ENCODE assay signal across 8 cellular contexts in the genomic region with DNA sequence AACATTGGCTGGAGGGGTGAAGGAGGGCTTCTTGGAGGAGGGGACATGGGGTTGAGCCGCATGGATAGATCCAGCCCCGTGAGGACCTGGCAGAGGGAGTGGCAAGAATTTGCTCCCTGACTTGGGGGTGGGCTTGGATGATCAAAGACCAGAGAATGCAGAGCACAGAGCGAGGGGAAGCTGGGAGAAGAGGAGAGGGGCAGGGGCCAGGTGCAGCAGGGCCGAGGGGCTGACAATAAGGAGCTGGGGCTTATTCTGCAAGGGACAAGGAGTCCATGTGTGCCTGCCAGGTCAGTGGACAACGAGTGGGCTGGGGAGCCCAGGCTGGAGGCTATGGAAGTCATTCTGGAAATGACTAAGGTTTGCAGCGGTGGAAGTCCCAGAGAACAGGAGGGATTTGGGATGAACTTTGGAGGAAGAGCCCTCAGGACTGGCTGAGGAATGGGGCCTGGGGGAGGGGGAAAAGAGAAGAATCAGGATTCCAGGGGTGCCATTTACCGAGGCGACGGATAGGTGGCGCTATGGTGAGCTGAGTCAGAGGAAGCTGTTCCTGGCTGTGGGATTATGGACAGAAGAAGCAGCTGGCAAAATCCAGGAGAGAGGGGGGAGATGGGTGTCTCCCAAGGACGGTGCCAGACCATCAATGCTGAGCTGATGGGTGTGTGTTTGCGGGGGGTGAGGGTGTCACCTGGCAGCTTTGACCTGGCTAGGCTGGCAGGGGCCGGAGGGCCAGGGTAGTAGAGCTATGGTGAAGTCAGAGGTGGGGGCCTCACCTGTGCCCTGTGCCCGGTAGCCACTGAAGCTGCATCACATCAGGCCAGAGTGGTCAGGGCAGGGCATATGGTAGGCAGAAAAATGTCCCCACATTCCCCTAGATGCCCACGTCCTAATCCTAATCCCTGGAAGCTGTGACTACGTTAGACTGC. TPM values are rescaled to one million over a fixed set of nuclear protein-coding genes. Genes with fewer than 3 reads are reported as not detected.
A peak's percentile ranks its signal among the peaks of the same experiment; 100 is the strongest.
DNase-seq lines count a peak whose midpoint lies in the region; ATAC-seq lines count a peak whose summit lies in the region.

No MANE protein-coding gene starts in this region.

- intact Hi-C loops in left ventricle myocardium superior (cut with micrococcal nuclease), result no loop called here

- no peak overlapping the region for H3K27ac Mint-ChIP-seq in activated naive CD4-positive, alpha-beta T cell treated with anti-CD3 and anti-CD28 coated beads, Interleukin-2, amount 10 ng/mL, durations not matched to agents 7 days and 5 days

- CTCF ChIA-PET in activated naive CD4-positive, alpha-beta T cell treated with anti-CD3 and anti-CD28 coated beads, Interleukin-2, amount 10 ng/mL, durations not matched to agents 7 days and 5 days (lab: Charles Lee), result interaction anchor here (0.7 to 2.4 kb wide), 14 partner anchors 10 to 316 kb away, joined by 3 to 22 read pairs (median 4); no protein-coding TSS in a partner anchor

- H3K36me3 Mint-ChIP-seq in activated naive CD4-positive, alpha-beta T cell treated with anti-CD3 and anti-CD28 coated beads, Interleukin-2, amount 10 ng/mL, durations not matched to agents 7 days and 5 days, result no peaks in the 10 kb centered on the region

- no peaks in the 10 kb centered on the region for H3K9me3 Mint-ChIP-seq in activated naive CD4-positive, alpha-beta T cell treated with anti-CD3 and anti-CD28 coated beads, Interleukin-2, amount 10 ng/mL, durations not matched to agents 7 days and 5 days

- H3K4me3 Mint-ChIP-seq in activated naive CD4-positive, alpha-beta T cell treated with anti-CD3 and anti-CD28 coated beads, Interleukin-2, amount 10 ng/mL, durations not matched to agents 7 days and 5 days, result no peak overlapping the region

- DNase-seq in stimulated activated CD4-positive, alpha-beta T cell treated with anti-CD3 and anti-CD28 coated beads, Interleukin-12 subunit alpha, Interleukin-12 subunit beta, amount 100 ng/mL, for 48 hours (ENCODE audit: low read depth in 2 of 3, low spot score in 1 of 3), result peak in 2 of 3 donors; percentile 28 to 35
- DNase-seq in stimulated activated CD4-positive, alpha-beta T cell treated with anti-CD3 and anti-CD28 coated beads, Interleukin-4, amount 100 ng/mL, for 24 hours, result no peak
- DNase-seq in NCI-H1092 treated with DMSO at 0.1 percent for 48 hours (lab: John Stamatoyannopoulos, UW), result peak; percentile 26
- peak; percentile 42 for DNase-seq in activated naive CD4-positive, alpha-beta T cell treated with anti-CD3 and anti-CD28 coated beads, Interleukin-2, amount 10 ng/mL, durations not matched to agents 7 days and 5 days
- no peak for DNase-seq in left ventricle myocardium superior
- DNase-seq in stimulated activated CD4-positive, alpha-beta T cell treated with anti-CD3 and anti-CD28 coated beads, Interleukin-2, amount 100 ng/mL, for 48 hours, result peak; percentile 28 to 36

- peaks cover 66% of the 10 kb centered on the region for H3K27me3 Mint-ChIP-seq in activated naive CD4-positive, alpha-beta T cell treated with anti-CD3 and anti-CD28 coated beads, Interleukin-2, amount 10 ng/mL, durations not matched to agents 7 days and 5 days

- no peaks in the 10 kb centered on the region for H3K4me1 Mint-ChIP-seq in activated naive CD4-positive, alpha-beta T cell treated with anti-CD3 and anti-CD28 coated beads, Interleukin-2, amount 10 ng/mL, durations not matched to agents 7 days and 5 days

- peak; percentile 20 for ATAC-seq in left ventricle myocardium superior
- ATAC-seq in GM21360 (IDR thresholded peaks at IDR 0.05; ENCODE audit: unreplicated experiment), result no peak
- ATAC-seq in HG03039 (IDR thresholded peaks at IDR 0.05; ENCODE audit: unreplicated experiment), result no peak

RNA-seq across cellular contexts. Expression of a gene that starts 7.8 kb away (rescaled TPM):
- 0.37 TPM for total RNA-seq in left ventricle myocardium superior

RNA-seq across cellular contexts. Expression of a gene that starts 56.4 kb away (rescaled TPM):
- total RNA-seq in left ventricle myocardium superior, result 3.1 TPM

RNA-seq across cellular contexts. Expression of a gene that starts 56.7 kb away (rescaled TPM):
- total RNA-seq in left ventricle myocardium superior, result 41.2 TPM

Comparison
In these comparisons a context has a peak if more than half of its experiments do, and no peak if none do; other contexts are left out.
1. DNase-seq: peak in stimulated activated CD4-positive, alpha-beta T cell treated with anti-CD3 and anti-CD28 coated beads, Interleukin-12 subunit alpha, Interleukin-12 subunit beta, amount 100 ng/mL, for 48 hours (2 of 3), NCI-H1092 treated with DMSO at 0.1 percent for 48 hours (single experiment), activated naive CD4-positive, alpha-beta T cell treated with anti-CD3 and anti-CD28 coated beads, Interleukin-2, amount 10 ng/mL, durations not matched to agents 7 days and 5 days (single experiment) and stimulated activated CD4-positive, alpha-beta T cell treated with anti-CD3 and anti-CD28 coated beads, Interleukin-2, amount 100 ng/mL, for 48 hours (2 of 2); none in stimulated activated CD4-positive, alpha-beta T cell treated with anti-CD3 and anti-CD28 coated beads, Interleukin-4, amount 100 ng/mL, for 24 hours (single experiment) and left ventricle myocardium superior (single experiment).